Comparison of ENCODE assay signal across 8 cellular contexts in the genomic region with DNA sequence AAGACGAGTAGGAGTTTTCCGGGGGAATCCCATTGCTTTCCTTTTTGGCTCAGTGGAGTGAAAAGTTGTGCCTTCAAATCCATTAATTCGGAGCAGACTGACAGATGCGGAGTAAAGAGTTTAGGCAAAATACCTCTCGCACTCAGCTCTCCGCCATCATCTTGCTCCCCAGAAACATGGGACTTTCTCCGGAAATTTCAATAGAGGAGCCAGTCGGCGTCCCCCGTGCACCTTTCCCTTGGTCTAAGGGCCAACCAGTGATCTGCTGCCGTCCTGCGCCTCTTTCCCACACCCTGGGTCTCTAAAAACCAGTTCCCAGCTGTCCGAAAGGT. TPM values are rescaled to one million over a fixed set of nuclear protein-coding genes. Genes with fewer than 3 reads are reported as not detected.
DNase-seq lines count a peak whose midpoint lies in the region; ATAC-seq and TF ChIP-seq lines count a peak whose summit lies in the region.

No MANE protein-coding gene starts in this region.

- POLR2A ChIA-PET in activated CD4-positive, alpha-beta T cell treated with anti-CD3 and anti-CD28 coated beads, Interleukin-2, amount 10 ng/mL, durations not matched to agents 7 days and 5 days (lab: Charles Lee) = no interaction called here

- no peak for DNase-seq in activated CD4-positive, alpha-beta T cell treated with anti-CD3 and anti-CD28 coated beads, Interleukin-2, amount 10 ng/mL, durations not matched to agents 7 days and 5 days
- no peak for DNase-seq in activated CD4-positive, alpha-beta T cell treated with anti-CD3 and anti-CD28 coated beads for 1 hour
- DNase-seq in NCI-H2107 (lab: John Stamatoyannopoulos, UW) = peak; percentile 47
- no peak for DNase-seq in central memory CD8-positive, alpha-beta T cell (ENCODE audit: low spot score in 2 of 2)
- no peak for DNase-seq in memory B cell (ENCODE audit: low spot score in 2 of 2)
- DNase-seq in uterus = no peak
- no peak for DNase-seq in NCI-H2196 treated with DMSO at 0.1 percent for 48 hours (lab: John Stamatoyannopoulos, UW; ENCODE audit: unreplicated experiment)

- peak overlapping the region; percentile 99 for H3K4me3 Mint-ChIP-seq in activated CD4-positive, alpha-beta T cell treated with anti-CD3 and anti-CD28 coated beads, Interleukin-2, amount 10 ng/mL, durations not matched to agents 7 days and 5 days
- peak overlapping the region; percentile 98 for H3K4me3 Mint-ChIP-seq in central memory CD8-positive, alpha-beta T cell
- peak overlapping the region; percentile 89 for H3K4me3 Mint-ChIP-seq in memory B cell

- no peak for TF ChIP-seq POLR2A in uterus (IDR thresholded peaks at IDR 0.05)

- peaks cover 16% of the 10 kb centered on the region for H3K36me3 Mint-ChIP-seq in activated CD4-positive, alpha-beta T cell treated with anti-CD3 and anti-CD28 coated beads, Interleukin-2, amount 10 ng/mL, durations not matched to agents 7 days and 5 days (ENCODE audit: low read depth)
- H3K36me3 Mint-ChIP-seq in central memory CD8-positive, alpha-beta T cell (ENCODE audit: insufficient read depth) = peaks cover 22% of the 10 kb centered on the region
- H3K36me3 Mint-ChIP-seq in memory B cell = peaks cover 3% of the 10 kb centered on the region

- peak overlapping the region; percentile 95 for H3K27ac Mint-ChIP-seq in activated CD4-positive, alpha-beta T cell treated with anti-CD3 and anti-CD28 coated beads, Interleukin-2, amount 10 ng/mL, durations not matched to agents 7 days and 5 days
- H3K27ac Mint-ChIP-seq in central memory CD8-positive, alpha-beta T cell (ENCODE audit: low read depth) = peak overlapping the region; percentile 96
- peak overlapping the region; percentile 91 for H3K27ac Mint-ChIP-seq in memory B cell

- no peaks in the 10 kb centered on the region for H3K9me3 ChIP-seq in uterus

- peak overlapping the region; percentile 78 to 87 for H3K27ac ChIP-seq in uterus

- H3K4me1 Mint-ChIP-seq in activated CD4-positive, alpha-beta T cell treated with anti-CD3 and anti-CD28 coated beads, Interleukin-2, amount 10 ng/mL, durations not matched to agents 7 days and 5 days = peaks cover 71% of the 10 kb centered on the region
- H3K4me1 Mint-ChIP-seq in central memory CD8-positive, alpha-beta T cell = peaks cover 52% of the 10 kb centered on the region
- peaks cover 17% of the 10 kb centered on the region for H3K4me1 Mint-ChIP-seq in memory B cell

- H3K36me3 ChIP-seq in uterus = no peaks in the 10 kb centered on the region

- intact Hi-C loops in uterus (cut with DNase I; ENCODE audit: low total_unique reads) = no loop called here

- H3K27me3 Mint-ChIP-seq in activated CD4-positive, alpha-beta T cell treated with anti-CD3 and anti-CD28 coated beads, Interleukin-2, amount 10 ng/mL, durations not matched to agents 7 days and 5 days = no peaks in the 10 kb centered on the region
- H3K27me3 Mint-ChIP-seq in central memory CD8-positive, alpha-beta T cell = no peaks in the 10 kb centered on the region
- no peaks in the 10 kb centered on the region for H3K27me3 Mint-ChIP-seq in memory B cell

- H3K4me1 ChIP-seq in uterus = peaks cover 0 to 11% of the 10 kb centered on the region in 2 donors

- peak overlapping the region; percentile 73 to 77 for H3K4me3 ChIP-seq in uterus

- CTCF ChIA-PET in activated CD4-positive, alpha-beta T cell treated with anti-CD3 and anti-CD28 coated beads, Interleukin-2, amount 10 ng/mL, durations not matched to agents 7 days and 5 days (lab: Charles Lee) = interaction anchor here (1.0 to 1.3 kb wide), 2 partner anchors 14 to 18 kb away, joined by 3 read pairs; no protein-coding TSS in a partner anchor

- no peaks in the 10 kb centered on the region for H3K27me3 ChIP-seq in uterus

- no peaks in the 10 kb centered on the region for H3K9me3 Mint-ChIP-seq in activated CD4-positive, alpha-beta T cell treated with anti-CD3 and anti-CD28 coated beads, Interleukin-2, amount 10 ng/mL, durations not matched to agents 7 days and 5 days
- no peaks in the 10 kb centered on the region for H3K9me3 Mint-ChIP-seq in central memory CD8-positive, alpha-beta T cell
- H3K9me3 Mint-ChIP-seq in memory B cell = no peaks in the 10 kb centered on the region

- peak; percentile 43 for ATAC-seq in HG02571 (IDR thresholded peaks at IDR 0.05; ENCODE audit: unreplicated experiment)
- ATAC-seq in central memory CD8-positive, alpha-beta T cell (replicated peaks; ENCODE audit: extremely low read depth, poor library complexity, severe bottlenecking) = peak; percentile 23
- no peak for ATAC-seq in memory B cell (ENCODE audit: low read depth)

- TF ChIP-seq CTCF in uterus (IDR thresholded peaks at IDR 0.05) = no peak

RNA-seq across cellular contexts. Expression of a gene that starts 0.3 kb away (rescaled TPM):
- total RNA-seq in activated CD4-positive, alpha-beta T cell treated with anti-CD3 and anti-CD28 coated beads, Interleukin-2, amount 10 ng/mL, durations not matched to agents 7 days and 5 days = 1 to 10 TPM; 7.9 to 8.5 TPM
- total RNA-seq in uterus = 10 to 100 TPM in 1 of 4 donors, 1 to 10 TPM in 3; 2.8 to 18.5 (median 7.8) TPM

RNA-seq across cellular contexts. Expression of a gene that starts 0.4 kb away (rescaled TPM):
- 10 to 100 TPM; 20.6 to 20.7 TPM for total RNA-seq in activated CD4-positive, alpha-beta T cell treated with anti-CD3 and anti-CD28 coated beads, Interleukin-2, amount 10 ng/mL, durations not matched to agents 7 days and 5 days
- total RNA-seq in uterus = 10 to 100 TPM; 14.9 to 44.1 (median 16.4) TPM

RNA-seq across cellular contexts. Expression of a gene that starts 43.9 kb away (rescaled TPM):
- 10 to 100 TPM; 18.0 to 18.4 TPM for total RNA-seq in activated CD4-positive, alpha-beta T cell treated with anti-CD3 and anti-CD28 coated beads, Interleukin-2, amount 10 ng/mL, durations not matched to agents 7 days and 5 days
- 10 to 100 TPM in 3 of 4 donors, 1 to 10 TPM in 1; 9.4 to 19.4 (median 16.5) TPM for total RNA-seq in uterus
